9 cellular contexts compared by ENCODE assay signal in genomic region chr2:207223051-207223450, GRCh38. TPM values are rescaled to one million over a fixed set of nuclear protein-coding genes. Genes with fewer than 3 reads are reported as not detected.
DNase-seq lines count a peak whose midpoint lies in the region; ATAC-seq, FAIRE-seq and TF ChIP-seq lines count a peak whose summit lies in the region.
"Had no signal": no experiment of that assay in that cellular context is flagged by ENCODE, and none has a peak within 500 bp of the region (broad histone marks: within the 10 kb centered on the region; RNA-seq: fewer than 3 reads in every experiment).

No MANE protein-coding gene starts in this region.

- no peak for TF ChIP-seq POLR2A in Peyer's patch (IDR thresholded peaks at IDR 0.05)

- no peaks in the 10 kb centered on the region for H3K4me1 ChIP-seq in Peyer's patch

- ATAC-seq in GM19025 (IDR thresholded peaks at IDR 0.05; ENCODE audit: low read depth, unreplicated experiment) (peak; percentile 68), HG03108 (IDR thresholded peaks at IDR 0.05; ENCODE audit: unreplicated experiment) (peak; percentile 79)

- H3K27ac ChIP-seq in Peyer's patch: no peak overlapping the region

- TF ChIP-seq CTCF in Peyer's patch (IDR thresholded peaks at IDR 0.05): no peak

- H3K9me3 ChIP-seq in Peyer's patch: no peaks in the 10 kb centered on the region

- no peaks in the 10 kb centered on the region for H3K27me3 ChIP-seq in Peyer's patch

- peak; percentile 18 for DNase-seq in AG08396 (ENCODE audit: low spot score)
- DNase-seq in amniotic epithelial cell (ENCODE audit: low read depth): peak; percentile 77
- no peak for DNase-seq in nucleus accumbens (lab: John Stamatoyannopoulos, UW)
- DNase-seq in HTR-8/SVneo (ENCODE audit: insufficient read length, low spot score): no peak
- DNase-seq in Peyer's patch: no peak
- no peak for DNase-seq in foreskin melanocyte
- DNase-seq: activated naive CD8-positive, alpha-beta T cell treated with anti-CD3 and anti-CD28 coated beads, Interleukin-2, amount 10 ng/mL, durations not matched to agents 7 days and 5 days had no signal

- FAIRE-seq in HTR-8/SVneo (lab: Jason Lieb, UNC): no peak

- H3K36me3 ChIP-seq in Peyer's patch: no peaks in the 10 kb centered on the region

- H3K4me3 ChIP-seq in Peyer's patch: no peak overlapping the region

RNA-seq across cellular contexts. Expression of gene KLF7, which starts 57.3 kb away (rescaled TPM):
- 10 to 100 TPM; 22.5 to 63.5 (median 37.1) TPM for total RNA-seq in Peyer's patch

Comparison
In these comparisons a context has a peak if more than half of its experiments do, and no peak if none do; other contexts are left out.
1. DNase-seq: peak in AG08396 (single experiment) and amniotic epithelial cell (single experiment); none in nucleus accumbens (0 of 56), HTR-8/SVneo (single experiment), Peyer's patch (0 of 3) and foreskin melanocyte (single experiment).